In the genomic region with DNA sequence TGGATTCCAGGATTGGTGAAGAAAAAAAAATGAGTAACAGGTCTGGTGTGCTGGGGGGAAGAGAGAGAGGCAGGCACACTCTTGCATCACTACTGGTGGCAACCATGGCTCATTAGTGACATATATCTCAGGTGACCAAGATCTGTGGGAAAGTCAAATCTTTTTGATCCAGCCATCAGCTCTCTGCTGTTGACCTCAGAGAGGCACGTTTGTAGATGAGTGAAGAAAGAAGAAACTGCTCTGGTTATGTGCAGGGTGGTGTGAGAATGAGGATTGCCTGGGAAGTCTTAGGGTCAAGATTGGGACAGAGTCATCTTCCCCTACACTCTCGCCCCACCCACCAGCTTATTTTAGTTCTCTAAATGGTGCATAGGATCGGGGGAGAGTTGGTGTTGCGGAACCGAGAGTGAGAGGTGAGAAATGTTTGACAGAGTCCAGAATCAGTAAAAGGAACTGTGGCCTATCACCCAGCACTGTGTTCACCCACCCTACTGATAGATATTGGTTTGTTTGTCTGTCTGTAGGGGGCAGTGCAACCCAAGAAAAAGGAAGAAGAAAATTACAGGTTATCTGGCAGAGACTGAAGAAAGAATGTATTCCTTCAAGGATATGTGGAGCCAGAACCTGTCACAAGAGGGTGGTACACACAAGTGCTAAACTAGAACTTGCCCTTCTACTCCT, we compare ENCODE assay signal across 8 cellular contexts. TPM values are rescaled to one million over a fixed set of nuclear protein-coding genes. Genes with fewer than 3 reads are reported as not detected.
A peak's percentile ranks its signal among the peaks of the same experiment; 100 is the strongest.
DNase-seq lines count a peak whose midpoint lies in the region; ATAC-seq and TF ChIP-seq lines count a peak whose summit lies in the region.

No MANE protein-coding gene starts in this region.

- peak; percentile 90 for ATAC-seq in upper lobe of right lung

- H3K27me3 ChIP-seq in liver (ENCODE audit: control insufficient read depth in 4 of 4, insufficient read depth in 4 of 4, low read length in 3 of 4) (peaks cover 0 to 6% (median 0%) of the 10 kb centered on the region in 4 donors), upper lobe of right lung (no peaks in the 10 kb centered on the region)

- TF ChIP-seq CTCF in GM12864 (IDR thresholded peaks at IDR 0.05; ENCODE audit: low read depth, low read length, missing control alignments) (peak; percentile 50), coronary artery (IDR thresholded peaks at IDR 0.05) (peak; percentile 27), liver (IDR thresholded peaks at IDR 0.05; ENCODE audit: low read depth, low read length, missing input control) (peak; percentile 58), upper lobe of right lung (IDR thresholded peaks at IDR 0.05) (peak; percentile 59)

- H3K27ac ChIP-seq in coronary artery (no peak overlapping the region), liver (ENCODE audit: low read depth in 1 of 2, low read length in 2 of 2) (no peak overlapping the region), upper lobe of right lung (no peak overlapping the region)

- H3K4me1 ChIP-seq in liver (ENCODE audit: control insufficient read depth in 4 of 4, insufficient read depth in 4 of 4, low read length in 3 of 4) = no peaks in the 10 kb centered on the region
- H3K4me1 ChIP-seq in upper lobe of right lung = no peaks in the 10 kb centered on the region

- intact Hi-C loops in upper lobe of right lung (cut with DNase I) = loop anchor here (10.0 kb wide), 1 partner anchor 209 kb away; no protein-coding TSS in a partner anchor

- 7% methylated on average over 5 of the region's 5 CpGs for WGBS in liver

- TF ChIP-seq RAD21 in liver (IDR thresholded peaks at IDR 0.05) = peak; percentile 83 to 89

- no peak overlapping the region for H3K4me3 ChIP-seq in GM12864 (ENCODE audit: low read depth, low read length)
- no peak overlapping the region for H3K4me3 ChIP-seq in coronary artery
- H3K4me3 ChIP-seq in liver (ENCODE audit: low read depth in 1 of 3, low read length in 3 of 3) = no peak overlapping the region
- H3K4me3 ChIP-seq in upper lobe of right lung = no peak overlapping the region

- no peaks in the 10 kb centered on the region for H3K9me3 ChIP-seq in liver (ENCODE audit: control insufficient read depth in 4 of 4, low read length in 3 of 4)
- no peaks in the 10 kb centered on the region for H3K9me3 ChIP-seq in upper lobe of right lung

- DNase-seq in AG08396 (ENCODE audit: low spot score) = peak; percentile 42
- DNase-seq in GM12864 (ENCODE audit: low read depth) = peak; percentile 62
- DNase-seq in HCEC 1CT = peak; percentile 41
- peak; percentile 63 to 67 for DNase-seq in Kasumi-1 (lab: John Stamatoyannopoulos, UW)
- DNase-seq in SHP77 treated with DMSO at 0.1 percent for 48 hours (lab: John Stamatoyannopoulos, UW) = peak; percentile 4
- DNase-seq in coronary artery (ENCODE audit: low spot score) = no peak
- no peak for DNase-seq in upper lobe of right lung

- H3K36me3 ChIP-seq in liver (ENCODE audit: control insufficient read depth in 4 of 4, insufficient read depth in 3 of 4, low read depth in 1 of 4, low read length in 3 of 4) (no peaks in the 10 kb centered on the region), upper lobe of right lung (no peaks in the 10 kb centered on the region)

- H3K9ac ChIP-seq in liver (ENCODE audit: low read depth in 1 of 2, low read length in 2 of 2) = no peak overlapping the region

TF ChIP-seq in liver, 16 proteins besides CTCF, POLR2A, EP300 and RAD21:
- TF ChIP-seq EGR1 (IDR thresholded peaks at IDR 0.05; ENCODE audit: low read depth in 2 of 2) (no peak), YY1 (IDR thresholded peaks at IDR 0.05) (no peak), GABPA (IDR thresholded peaks at IDR 0.05 in 1 of 2, conservative IDR thresholded peaks at IDR 0.05 in 1 of 2) (no peak), RXRA (IDR thresholded peaks at IDR 0.05) (no peak), JUND (IDR thresholded peaks at IDR 0.05) (no peak)
- TF ChIP-seq, protein P1, sequence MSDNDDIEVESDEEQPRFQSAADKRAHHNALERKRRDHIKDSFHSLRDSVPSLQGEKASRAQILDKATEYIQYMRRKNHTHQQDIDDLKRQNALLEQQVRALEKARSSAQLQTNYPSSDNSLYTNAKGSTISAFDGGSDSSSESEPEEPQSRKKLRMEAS (IDR thresholded peaks at IDR 0.05) = no peak

RNA-seq across cellular contexts. Expression of a gene that starts 21.9 kb away (rescaled TPM):
- total RNA-seq in liver (10 to 100 TPM in 1 of 2 donors, 1 to 10 TPM in 1; 6.9 to 11.7 TPM), upper lobe of right lung (35.6 TPM)
- 10 to 100 TPM; 12.6 to 13.3 TPM for polyA plus RNA-seq in liver

RNA-seq across cellular contexts. Expression of a gene that starts 27.1 kb away (rescaled TPM):
- 10 to 100 TPM; 33.4 to 35.3 TPM for total RNA-seq in liver
- 10 to 100 TPM; 18.0 to 27.6 TPM for polyA plus RNA-seq in liver
- 52.6 TPM for total RNA-seq in upper lobe of right lung

RNA-seq across cellular contexts. Expression of a gene that starts 45.5 kb away (rescaled TPM):
- 1 to 10 TPM; 2.3 to 9.0 TPM for total RNA-seq in liver
- polyA plus RNA-seq in liver = 1 to 10 TPM; 1.1 to 1.8 TPM
- 21.7 TPM for total RNA-seq in upper lobe of right lung

Comparison
In these comparisons a context has a peak if more than half of its experiments do, and no peak if none do; other contexts are left out.
1. DNase-seq: peak in AG08396 (single experiment), GM12864 (single experiment), HCEC 1CT (single experiment), Kasumi-1 (2 of 2) and SHP77 treated with DMSO at 0.1 percent for 48 hours (single experiment); none in coronary artery (single experiment) and upper lobe of right lung (single experiment).
2. Peak in every context shown above with its lines, with median percentiles within 50 percentile points of each other: CTCF ChIP-seq.